ENCODE assay signal across 8 cellular contexts in the genomic region with DNA sequence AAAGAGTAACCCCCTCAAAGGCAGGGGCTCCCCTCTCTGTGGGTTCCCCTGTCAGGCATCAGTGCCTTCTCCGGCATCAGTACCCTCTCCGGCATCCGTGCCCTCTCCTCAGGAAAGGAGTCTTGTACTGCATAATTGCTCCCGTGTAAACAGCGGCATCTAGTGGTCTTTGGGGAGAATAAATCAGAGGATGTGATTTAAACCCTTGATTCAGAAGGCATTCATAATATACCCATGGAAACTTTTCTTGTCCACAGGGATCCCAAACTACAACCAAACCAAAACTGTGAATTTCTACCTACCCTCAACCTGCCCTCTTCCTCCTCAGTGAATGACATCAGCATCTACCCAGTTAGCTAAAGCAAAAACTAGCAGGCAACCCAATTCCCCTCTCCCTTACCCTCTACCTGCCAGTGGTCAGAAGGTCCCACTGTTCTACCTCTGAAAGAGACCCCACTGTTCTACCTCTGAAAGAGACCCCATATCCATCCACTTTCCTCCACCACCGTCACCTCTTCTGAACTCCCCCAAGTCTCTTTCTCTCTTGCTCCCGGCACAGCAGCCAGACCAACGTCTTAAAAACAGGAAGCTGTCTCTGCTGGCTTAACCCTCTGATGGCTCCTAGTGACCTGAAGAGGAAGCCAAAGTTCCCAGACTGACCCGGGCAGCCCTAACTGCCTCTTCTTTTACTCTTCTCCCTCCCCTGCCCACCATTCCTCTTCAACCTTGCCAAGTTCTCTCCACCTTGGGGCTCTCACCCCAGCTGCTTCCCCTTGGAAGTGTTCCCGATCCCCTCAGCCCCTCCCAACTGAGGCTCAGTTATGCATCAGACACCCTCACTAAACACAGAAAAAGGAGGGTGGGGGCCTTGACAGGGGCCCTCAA. TPM values are rescaled to one million over a fixed set of nuclear protein-coding genes. Genes with fewer than 3 reads are reported as not detected.
A peak's percentile ranks its signal among the peaks of the same experiment; 100 is the strongest.
DNase-seq lines count a peak whose midpoint lies in the region; ATAC-seq and TF ChIP-seq lines count a peak whose summit lies in the region.

No MANE protein-coding gene starts in this region.

- peak; percentile 16 for DNase-seq in activated CD4-positive, CD25-positive, alpha-beta regulatory T cell treated with anti-CD3 and anti-CD28 coated beads, Interleukin-2, amount 50 U/mL, for 16 hours (ENCODE audit: low read depth, low spot score)
- DNase-seq in activated CD4-positive, CD25-positive, alpha-beta regulatory T cell (lab: John Stamatoyannopoulos, UW), result no peak
- DNase-seq in LoVo (ENCODE audit: low spot score) (peak; percentile 58), RPMI7951 (ENCODE audit: low read depth) (peak; percentile 68), astrocyte of the spinal cord (ENCODE audit: low read depth, low spot score) (peak; percentile 56), right atrium auricular region (ENCODE audit: low spot score) (no peak), psoas muscle (no peak)

- H3K27ac ChIP-seq in right atrium auricular region (peak overlapping the region; percentile 51 to 63), psoas muscle (peak overlapping the region; percentile 62)

- H3K4me3 ChIP-seq in astrocyte of the spinal cord (ENCODE audit: low read depth, low read length), result no peak overlapping the region
- H3K4me3 ChIP-seq in right atrium auricular region, result peak overlapping the region in 1 of 2 donors; percentile 13
- peak overlapping the region; percentile 47 for H3K4me3 ChIP-seq in psoas muscle

- H3K4me1 ChIP-seq in right atrium auricular region, result peaks cover 0 to 19% of the 10 kb centered on the region in 2 donors
- peaks cover 22% of the 10 kb centered on the region for H3K4me1 ChIP-seq in psoas muscle

- H3K36me3 ChIP-seq in right atrium auricular region (peaks cover 19% of the 10 kb centered on the region), psoas muscle (ENCODE audit: insufficient read depth in 1 of 2, low read depth in 1 of 2) (peaks cover 0 to 39% of the 10 kb centered on the region in 2 donors)

- no peaks in the 10 kb centered on the region for H3K27me3 ChIP-seq in right atrium auricular region
- H3K27me3 ChIP-seq in psoas muscle (ENCODE audit: insufficient read depth in 3 of 3, low read length in 2 of 3), result no peaks in the 10 kb centered on the region

- 3 to 5% (median 3%) methylated on average over 10 of the region's 10 CpGs for whole genome bisulfite sequencing in psoas muscle, 3 donors

- H3K9me3 ChIP-seq in right atrium auricular region, result no peaks in the 10 kb centered on the region
- no peaks in the 10 kb centered on the region for H3K9me3 ChIP-seq in psoas muscle

- TF ChIP-seq CTCF in astrocyte of the spinal cord (IDR thresholded peaks at IDR 0.05; ENCODE audit: low read depth, low read length) (peak; percentile 79), right atrium auricular region (IDR thresholded peaks at IDR 0.05) (peak; percentile 72 to 89), psoas muscle (IDR thresholded peaks at IDR 0.05) (peak; percentile 74)

- in situ Hi-C loops in astrocyte of the spinal cord (cut with HindIII; ENCODE audit: low sequenced_read_pairs), result no loop called here

- intact Hi-C loops in psoas muscle (cut with DNase I), result loop anchor here in 1 of 2 donors (5.0 kb wide), 1 partner anchor 103 kb away; a partner anchor contains a TSS

- ATAC-seq in psoas muscle (peak; percentile 69 to 82 (median 72)), HG02623 (IDR thresholded peaks at IDR 0.05; ENCODE audit: unreplicated experiment) (no peak)

RNA-seq across cellular contexts. Expression of a gene that starts 27.2 kb away (rescaled TPM):
- total RNA-seq in RPMI7951 (2014; rRNA removed; shearing (Covaris generic)), result 134 and 174 TPM in 2 replicates
- total RNA-seq in right atrium auricular region (10 to 100 TPM; 61.2 to 70.2 TPM), psoas muscle (10 to 100 TPM; 45.2 to 78.1 (median 57.5) TPM)
- polyA plus RNA-seq in psoas muscle, result 100 to 1,000 TPM in 2 of 3 donors, 10 to 100 TPM in 1; 57.1 to 165 (median 103) TPM

Comparison
In these comparisons a context has a peak if more than half of its experiments do, and no peak if none do; other contexts are left out.
1. DNase-seq: peak in activated CD4-positive, CD25-positive, alpha-beta regulatory T cell treated with anti-CD3 and anti-CD28 coated beads, Interleukin-2, amount 50 U/mL, for 16 hours (single experiment), LoVo (single experiment), RPMI7951 (single experiment) and astrocyte of the spinal cord (single experiment); none in activated CD4-positive, CD25-positive, alpha-beta regulatory T cell (0 of 4), right atrium auricular region (single experiment) and psoas muscle (0 of 2).
2. Peak in every context shown above with its lines, with median percentiles within 50 percentile points of each other: CTCF ChIP-seq.